Comparison of ENCODE assay signal across 38 cellular contexts in genomic region chr4:73458184-73459047, GRCh38. TPM values are rescaled to one million over a fixed set of nuclear protein-coding genes. Genes with fewer than 3 reads are reported as not detected.
"Had no signal": no experiment of that assay in that cellular context is flagged by ENCODE, and none has a peak within 500 bp of the region (broad histone marks: within the 10 kb centered on the region; RNA-seq: fewer than 3 reads in every experiment).

No MANE protein-coding gene starts in this region.

- H3K36me3 ChIP-seq: adrenal gland, brain microvascular endothelial cell, breast epithelium had no signal

- H3K9me3 ChIP-seq: adrenal gland, body of pancreas, breast epithelium had no signal

- ATAC-seq: activated CD8-positive, alpha-beta T cell treated with anti-CD3 and anti-CD28 coated beads for 36 hours; activated naive CD4-positive, alpha-beta T cell treated with anti-CD3 and anti-CD28 coated beads, Interleukin-2, amount 50 U/mL, for 72 hours; activated T-cell treated with anti-CD3 and anti-CD28 coated beads, Interleukin-2, amount 50 U/mL, for 4 hours; activated T-cell treated with anti-CD3 and anti-CD28 coated beads, Interleukin-2, amount 50 U/mL, for 72 hours; activated T-helper 17 cell treated with anti-CD3 and anti-CD28 coated beads, Interleukin-2, amount 50 U/mL, for 72 hours; body of pancreas had no signal

- H3K4me1 ChIP-seq: adrenal gland, breast epithelium had no signal

- H3K4me3 ChIP-seq: adrenal gland, body of pancreas, breast epithelium had no signal

- FAIRE-seq: astrocyte, TTC549 had no signal

- DNase-seq: activated B cell treated with CpG ODN at 0.5 μM for 24 hours; activated CD4-positive, alpha-beta memory T cell treated with anti-CD3 and anti-CD28 coated beads for 36 hours; activated CD4-positive, alpha-beta T cell treated with anti-CD3 and anti-CD28 coated beads for 4 hours; activated CD4-positive, alpha-beta T cell treated with anti-CD3 and anti-CD28 coated beads, Interleukin-2, amount 10 ng/mL, durations not matched to agents 24 days and 14 days; activated CD4-positive, alpha-beta T cell treated with anti-CD3 and anti-CD28 coated beads, Interleukin-2, amount 50 U/mL, for 1 hour; activated CD4-positive, alpha-beta T cell treated with anti-CD3 and anti-CD28 coated beads, Interleukin-2, amount 50 U/mL, for 4 hours; activated CD4-positive, CD25-positive, alpha-beta regulatory T cell treated with anti-CD3 and anti-CD28 coated beads, Interleukin-2, amount 50 U/mL, for 72 hours; activated CD8-positive, alpha-beta memory T cell treated with anti-CD3 and anti-CD28 coated beads, Interleukin-2, amount 50 U/mL, for 4 hours; activated CD8-positive, alpha-beta T cell treated with anti-CD3 and anti-CD28 coated beads for 36 hours; activated effector memory CD4-positive, alpha-beta T cell treated with anti-CD3 and anti-CD28 coated beads, Interleukin-2, amount 50 U/mL, for 16 hours; activated gamma-delta T cell treated with Interleukin-2 at 50 U/mL for 16 hours; activated naive CD4-positive, alpha-beta T cell; activated naive CD4-positive, alpha-beta T cell treated with anti-CD3 and anti-CD28 coated beads for 36 hours; activated naive CD4-positive, alpha-beta T cell treated with anti-CD3 and anti-CD28 coated beads, Interleukin-2, amount 50 U/mL, for 16 hours; activated naive CD8-positive, alpha-beta T cell treated with anti-CD3 and anti-CD28 coated beads for 36 hours; activated T-cell treated with anti-CD3 and anti-CD28 coated beads for 4 hours; activated T-cell treated with anti-CD3 and anti-CD28 coated beads, Interleukin-2, amount 50 U/mL, for 1 hour; activated T-cell treated with anti-CD3 and anti-CD28 coated beads, Interleukin-2, amount 50 U/mL, for 4 hours; activated T-cell treated with anti-CD3 and anti-CD28 coated beads, Interleukin-2, amount 50 U/mL, for 72 hours; adrenal gland; amniotic stem cell; aorta; body of pancreas; brain microvascular endothelial cell; central memory CD4-positive, alpha-beta T cell; T-helper 1 cell; T-helper 2 cell; T-helper 9 cell had no signal

- H3K27ac ChIP-seq: adrenal gland, body of pancreas, brain microvascular endothelial cell, breast epithelium, VCaP had no signal

- H3K27me3 ChIP-seq: adrenal gland, body of pancreas, brain microvascular endothelial cell, breast epithelium had no signal

RNA-seq across cellular contexts. Expression of gene AFP, which starts 22.4 kb away (rescaled TPM):
- total RNA-seq: activated B cell treated with CpG ODN at 0.5 μM for 24 hours; activated CD4-positive, alpha-beta memory T cell treated with anti-CD3 and anti-CD28 coated beads for 36 hours; activated CD4-positive, alpha-beta T cell treated with anti-CD3 and anti-CD28 coated beads, Interleukin-2, amount 10 ng/mL, durations not matched to agents 24 days and 14 days; activated CD8-positive, alpha-beta memory T cell treated with anti-CD3 and anti-CD28 coated beads for 36 hours; activated CD8-positive, alpha-beta T cell treated with anti-CD3 and anti-CD28 coated beads for 36 hours; activated naive CD4-positive, alpha-beta T cell treated with anti-CD3 and anti-CD28 coated beads for 36 hours; activated naive CD4-positive, alpha-beta T cell treated with anti-CD3 and anti-CD28 coated beads, Interleukin-2, amount 50 U/mL, for 72 hours; activated naive CD8-positive, alpha-beta T cell treated with anti-CD3 and anti-CD28 coated beads for 36 hours; activated T-cell treated with anti-CD3 and anti-CD28 coated beads, Interleukin-2, amount 50 U/mL, for 72 hours; activated T-helper 1 cell treated with anti-CD3 and anti-CD28 coated beads, Interleukin-12 subunit alpha, Interleukin-12 subunit beta, Interleukin-2, Interleukin-4 antibody, amounts not matched to agents 30 ng/mL and 10 ng/mL and 1 ng/mL, durations not matched to agents 14 hours and 24 hours and 36 hours; activated T-helper 17 cell treated with anti-CD3 and anti-CD28 coated beads, Interleukin-2, amount 50 U/mL, for 72 hours; body of pancreas; cardiac septum had no signal
- polyA plus RNA-seq: aorta had no signal

RNA-seq across cellular contexts. Expression of gene AFM, which starts 23.1 kb away (rescaled TPM):
- total RNA-seq: activated B cell treated with CpG ODN at 0.5 μM for 24 hours; activated CD4-positive, alpha-beta memory T cell treated with anti-CD3 and anti-CD28 coated beads for 36 hours; activated CD4-positive, alpha-beta T cell treated with anti-CD3 and anti-CD28 coated beads, Interleukin-2, amount 10 ng/mL, durations not matched to agents 24 days and 14 days; activated CD8-positive, alpha-beta memory T cell treated with anti-CD3 and anti-CD28 coated beads for 36 hours; activated CD8-positive, alpha-beta T cell treated with anti-CD3 and anti-CD28 coated beads for 36 hours; activated naive CD4-positive, alpha-beta T cell treated with anti-CD3 and anti-CD28 coated beads for 36 hours; activated naive CD4-positive, alpha-beta T cell treated with anti-CD3 and anti-CD28 coated beads, Interleukin-2, amount 50 U/mL, for 72 hours; activated naive CD8-positive, alpha-beta T cell treated with anti-CD3 and anti-CD28 coated beads for 36 hours; activated T-cell treated with anti-CD3 and anti-CD28 coated beads, Interleukin-2, amount 50 U/mL, for 4 hours; activated T-cell treated with anti-CD3 and anti-CD28 coated beads, Interleukin-2, amount 50 U/mL, for 72 hours; activated T-helper 1 cell treated with anti-CD3 and anti-CD28 coated beads, Interleukin-12 subunit alpha, Interleukin-12 subunit beta, Interleukin-2, Interleukin-4 antibody, amounts not matched to agents 30 ng/mL and 10 ng/mL and 1 ng/mL, durations not matched to agents 14 hours and 24 hours and 36 hours; activated T-helper 17 cell treated with anti-CD3 and anti-CD28 coated beads, Interleukin-2, amount 50 U/mL, for 72 hours; adrenal gland; aorta; astrocyte; breast epithelium; cardiac septum; cerebellum had no signal
- polyA plus RNA-seq: adrenal gland, aorta had no signal

RNA-seq across cellular contexts. Expression of gene ALB, which starts 54.3 kb away (rescaled TPM):
- total RNA-seq: activated B cell treated with CpG ODN at 0.5 μM for 24 hours; activated CD4-positive, alpha-beta memory T cell treated with anti-CD3 and anti-CD28 coated beads for 36 hours; activated CD4-positive, alpha-beta T cell treated with anti-CD3 and anti-CD28 coated beads, Interleukin-2, amount 10 ng/mL, durations not matched to agents 24 days and 14 days; activated CD8-positive, alpha-beta memory T cell treated with anti-CD3 and anti-CD28 coated beads for 36 hours; activated CD8-positive, alpha-beta T cell treated with anti-CD3 and anti-CD28 coated beads for 36 hours; activated naive CD4-positive, alpha-beta T cell treated with anti-CD3 and anti-CD28 coated beads for 36 hours; activated naive CD4-positive, alpha-beta T cell treated with anti-CD3 and anti-CD28 coated beads, Interleukin-2, amount 50 U/mL, for 72 hours; activated naive CD8-positive, alpha-beta T cell treated with anti-CD3 and anti-CD28 coated beads for 36 hours; activated T-helper 1 cell treated with anti-CD3 and anti-CD28 coated beads, Interleukin-12 subunit alpha, Interleukin-12 subunit beta, Interleukin-2, Interleukin-4 antibody, amounts not matched to agents 30 ng/mL and 10 ng/mL and 1 ng/mL, durations not matched to agents 14 hours and 24 hours and 36 hours; activated T-helper 17 cell treated with anti-CD3 and anti-CD28 coated beads, Interleukin-2, amount 50 U/mL, for 72 hours; astrocyte; cardiac septum had no signal
